Comparison of ENCODE assay signal across 23 cellular contexts in the genomic region with DNA sequence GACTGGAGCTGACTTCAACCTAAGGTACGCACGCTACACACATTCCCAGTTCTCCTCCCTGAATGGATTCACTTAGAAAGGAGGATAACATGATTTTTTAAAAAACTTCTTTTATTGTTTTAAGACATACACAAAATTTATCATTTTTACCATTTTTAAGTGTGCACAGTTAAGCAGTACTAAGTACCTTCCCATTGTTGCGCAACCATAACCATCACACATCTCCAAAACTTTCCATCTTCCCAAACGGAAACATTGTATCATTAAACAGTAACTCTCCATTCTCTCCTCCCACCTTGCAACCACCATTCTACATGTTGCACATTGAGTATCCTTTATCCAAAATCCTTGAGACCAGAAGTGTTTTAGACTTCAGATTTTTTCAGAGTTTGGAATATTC. TPM values are rescaled to one million over a fixed set of nuclear protein-coding genes. Genes with fewer than 3 reads are reported as not detected.
DNase-seq lines count a peak whose midpoint lies in the region; ATAC-seq, FAIRE-seq and TF ChIP-seq lines count a peak whose summit lies in the region.
"Had no signal": no experiment of that assay in that cellular context is flagged by ENCODE, and none has a peak within 500 bp of the region (broad histone marks: within the 10 kb centered on the region; RNA-seq: fewer than 3 reads in every experiment).

No MANE protein-coding gene starts in this region.

- no peaks in the 10 kb centered on the region for H3K9me3 ChIP-seq in A549
- H3K9me3 ChIP-seq in IMR-90 (ENCODE audit: control insufficient read depth, insufficient read depth, low read length), result no peaks in the 10 kb centered on the region
- H3K9me3 ChIP-seq in astrocyte (ENCODE audit: insufficient read depth, low read depth, low read length), result no peaks in the 10 kb centered on the region
- H3K9me3 ChIP-seq in left ventricle myocardium inferior (replicated peaks), result no peaks in the 10 kb centered on the region
- H3K9me3 ChIP-seq: BLaER1 treated with 17β-estradiol and CSF1 and Interleukin-3, amounts not matched to agents 10 nM and 100 nM had no signal

- no peaks in the 10 kb centered on the region for H3K36me3 ChIP-seq in IMR-90 (ENCODE audit: control insufficient read depth, insufficient read depth, low read length)
- H3K36me3 ChIP-seq in astrocyte (ENCODE audit: insufficient read depth, low read length), result no peaks in the 10 kb centered on the region
- H3K36me3 ChIP-seq in left ventricle myocardium inferior, result peaks cover 26% of the 10 kb centered on the region
- H3K36me3 ChIP-seq: BLaER1 treated with 17β-estradiol and CSF1 and Interleukin-3, amounts not matched to agents 10 nM and 100 nM had no signal

- no peak overlapping the region for H3K56ac ChIP-seq in IMR-90 (ENCODE audit: extremely low read depth, insufficient read depth, low read length)

- H3K23ac ChIP-seq in IMR-90 (ENCODE audit: low read depth, low read length), result no peak overlapping the region

- TF ChIP-seq EP300 in A549 (IDR thresholded peaks at IDR 0.05), result no peak

- H3K27me3 ChIP-seq in IMR-90 (ENCODE audit: control insufficient read depth, insufficient read depth, low read length) (peaks cover 2% of the 10 kb centered on the region), astrocyte (ENCODE audit: insufficient read depth, low read length) (no peaks in the 10 kb centered on the region), left ventricle myocardium inferior (ENCODE audit: low read depth) (no peaks in the 10 kb centered on the region)
- H3K27me3 ChIP-seq: BLaER1 treated with 17β-estradiol and CSF1 and Interleukin-3, amounts not matched to agents 10 nM and 100 nM had no signal

- H3K79me1 ChIP-seq in IMR-90 (ENCODE audit: low read depth in 1 of 2, low read length in 2 of 2), result no peaks in the 10 kb centered on the region

- dilution Hi-C loops in IMR-90 (cut with HindIII; ENCODE audit: low sequenced_read_pairs, unreplicated experiment), result no loop called here

- no peak overlapping the region for H3K4ac ChIP-seq in IMR-90 (ENCODE audit: low read depth, low read length)

- no peak overlapping the region for H3K14ac ChIP-seq in IMR-90 (replicated peaks; ENCODE audit: low read depth, low read length)

- no peak for TF ChIP-seq RAD21 in A549 (conservative IDR thresholded peaks at IDR 0.05 in 1 of 2, IDR thresholded peaks at IDR 0.05 in 1 of 2)
- no peak for TF ChIP-seq RAD21 in IMR-90 (IDR thresholded peaks at IDR 0.05; ENCODE audit: low read length)

- H3K9ac ChIP-seq in IMR-90 (ENCODE audit: low read depth, low read length) (no peak overlapping the region), astrocyte (ENCODE audit: low read length) (no peak overlapping the region)
- H3K9ac ChIP-seq: BLaER1 treated with 17β-estradiol and CSF1 and Interleukin-3, amounts not matched to agents 10 nM and 100 nM; KMS-11 had no signal

- H3K4me3 Mint-ChIP-seq in astrocyte (ENCODE audit: unreplicated experiment), result no peak overlapping the region
- H3K4me3 Mint-ChIP-seq: B cell; CD8-positive, alpha-beta T cell; GM23338; H9; IgD-negative memory B cell had no signal

- H2BK15ac ChIP-seq in IMR-90 (ENCODE audit: low read depth, low read length), result no peak overlapping the region

- H2BK20ac ChIP-seq in IMR-90 (ENCODE audit: low read depth, low read length), result no peak overlapping the region

- TF ChIP-seq POLR2A in A549 (IDR thresholded peaks at IDR 0.05; ENCODE audit: low read length) (no peak), IMR-90 (IDR thresholded peaks at IDR 0.05; ENCODE audit: low read depth, low read length) (no peak)

- H2BK5ac ChIP-seq in IMR-90 (ENCODE audit: low read depth, low read length, poor library complexity, severe bottlenecking), result no peak overlapping the region

- H3K4me2 ChIP-seq in A549, result no peak overlapping the region
- no peak overlapping the region for H3K4me2 ChIP-seq in IMR-90 (ENCODE audit: low read depth, low read length)
- no peak overlapping the region for H3K4me2 ChIP-seq in astrocyte (ENCODE audit: low read length)
- H3K4me2 ChIP-seq: BLaER1 treated with 17β-estradiol and CSF1 and Interleukin-3, amounts not matched to agents 10 nM and 100 nM; GM23338; KMS-11 had no signal

- FAIRE-seq in A549 (lab: Jason Lieb, UNC), result no peak
- peak; percentile 49 for FAIRE-seq in astrocyte (lab: Jason Lieb, UNC)
- FAIRE-seq in islet of Langerhans (lab: Jason Lieb, UNC), result peak; percentile 56
- FAIRE-seq: GM12891 had no signal

- in situ Hi-C loops in IMR-90 (cut with MboI; ENCODE audit: low sequenced_read_pairs), result no loop called here

- H2AK9ac ChIP-seq in IMR-90 (replicated peaks; ENCODE audit: low read depth, low read length, poor library complexity), result no peak overlapping the region

- H3K18ac ChIP-seq in IMR-90 (ENCODE audit: low read depth, low read length), result no peak overlapping the region

- BruUV-seq in IMR-90 (replicated peaks; lab: Mats Ljungman, UMichigan), result no TSS peak

- no peaks in the 10 kb centered on the region for H3K9me1 ChIP-seq in IMR-90 (ENCODE audit: insufficient read depth, low read length)

- 93% methylated on average over 4 of the region's 4 CpGs for WGBS in A549 (ENCODE audit: missing lambda C conversion rate)
- WGBS in IMR-90 (ENCODE audit: extremely low coverage in 2 of 2, insufficient read length in 1 of 2), 2 experiments, result no CpG with 5 or more reads among the region's 4 CpGs

- DNase-seq in A549 (ENCODE audit: low read depth in 1 of 2, low spot score in 1 of 2) (no peak), IMR-90 (no peak), astrocyte (ENCODE audit: low read depth) (no peak), NCI-H226 (no peak), left ventricle myocardium inferior (no peak)
- no peak for DNase-seq in activated naive CD4-positive, alpha-beta T cell (lab: John Stamatoyannopoulos, UW)
- DNase-seq: 8988T; Calu3; CD8-positive, alpha-beta T cell; DMS 273 treated with DMSO at 0.1 percent for 48 hours; DMS53; DND-41; EL; H9 had no signal

- H3K4me1 Mint-ChIP-seq in astrocyte (ENCODE audit: low read depth, unreplicated experiment), result peaks cover 13% of the 10 kb centered on the region
- H3K4me1 Mint-ChIP-seq: B cell had no signal

- no peak overlapping the region for H4K91ac ChIP-seq in IMR-90 (ENCODE audit: insufficient read depth, low read depth, low read length)

- H4K5ac ChIP-seq in IMR-90 (ENCODE audit: low read depth, low read length), result no peak overlapping the region

- intact Hi-C loops in IMR-90 (cut with micrococcal nuclease), result no loop called here
- intact Hi-C loops in left ventricle myocardium inferior (cut with micrococcal nuclease), result no loop called here

- H3K27ac ChIP-seq in A549 (no peak overlapping the region), IMR-90 (ENCODE audit: insufficient read depth, low read length) (no peak overlapping the region), astrocyte (ENCODE audit: low read depth, low read length) (no peak overlapping the region), left ventricle myocardium inferior (replicated peaks) (no peak overlapping the region)
- H3K27ac ChIP-seq: BLaER1 treated with 17β-estradiol and CSF1 and Interleukin-3, amounts not matched to agents 10 nM and 100 nM; HL-60; KMS-11 had no signal

- H4K20me1 ChIP-seq in IMR-90 (ENCODE audit: insufficient read depth, low read length) (no peaks in the 10 kb centered on the region), astrocyte (ENCODE audit: insufficient read depth, low read length) (no peaks in the 10 kb centered on the region)
- H4K20me1 ChIP-seq: BLaER1 treated with 17β-estradiol and CSF1 and Interleukin-3, amounts not matched to agents 10 nM and 100 nM had no signal

- no peak overlapping the region for H2BK120ac ChIP-seq in IMR-90 (ENCODE audit: low read depth, low read length)

- ATAC-seq in A549 (no peak), IMR-90 (ENCODE audit: low read depth) (no peak), HG03139 (IDR thresholded peaks at IDR 0.05; ENCODE audit: unreplicated experiment) (no peak)
- ATAC-seq: CD8-positive, alpha-beta T cell; GM23338 had no signal

- no peak overlapping the region for H2AFZ ChIP-seq in IMR-90 (replicated peaks; ENCODE audit: low read length, poor library complexity)
- H2AFZ ChIP-seq in astrocyte (ENCODE audit: low read depth, low read length), result no peak overlapping the region
- H2AFZ ChIP-seq: GM23338 had no signal

- H3K27ac Mint-ChIP-seq in astrocyte (ENCODE audit: unreplicated experiment), result no peak overlapping the region
- H3K27ac Mint-ChIP-seq: B cell; CD8-positive, alpha-beta T cell; GM23338; H9; IgD-negative memory B cell had no signal

- no peak overlapping the region for H2AK5ac ChIP-seq in IMR-90 (ENCODE audit: low read depth, low read length)

- CTCF ChIA-PET in A549 (lab: Yijun Ruan, JAX), result interaction anchor here (1.1 kb wide), 1 partner anchor 32 kb away, joined by 3 read pairs; no protein-coding TSS in a partner anchor
- CTCF ChIA-PET in IMR-90 (lab: Yijun Ruan, JAX), result no interaction called here

- H4K8ac ChIP-seq in IMR-90 (ENCODE audit: low read depth in 2 of 2, low read length in 2 of 2), result no peak overlapping the region

- H3K4me3 ChIP-seq in A549, result no peak overlapping the region
- H3K4me3 ChIP-seq in IMR-90 (ENCODE audit: insufficient read depth, low read depth, low read length), result no peak overlapping the region
- no peak overlapping the region for H3K4me3 ChIP-seq in astrocyte (ENCODE audit: insufficient read depth, low read depth, low read length)
- H3K4me3 ChIP-seq in left ventricle myocardium inferior, result no peak overlapping the region
- H3K4me3 ChIP-seq: BLaER1 treated with 17β-estradiol and CSF1 and Interleukin-3, amounts not matched to agents 10 nM and 100 nM; GM23338 had no signal

- no peak for TF ChIP-seq CTCF in A549 (IDR thresholded peaks at IDR 0.05)
- no peak for TF ChIP-seq CTCF in IMR-90 (conservative IDR thresholded peaks at IDR 0.05; ENCODE audit: low read depth, low read length)
- no peak for TF ChIP-seq CTCF in astrocyte (IDR thresholded peaks at IDR 0.05; ENCODE audit: insufficient read depth, low read depth, low read length)
- no peak for TF ChIP-seq CTCF in left ventricle myocardium inferior (IDR thresholded peaks at IDR 0.05; ENCODE audit: borderline replicate concordance)

- H3K9me3 Mint-ChIP-seq in astrocyte (ENCODE audit: unreplicated experiment), result no peaks in the 10 kb centered on the region
- H3K9me3 Mint-ChIP-seq: GM23338, H9 had no signal

- H3K36me3 Mint-ChIP-seq in astrocyte (ENCODE audit: low read depth, unreplicated experiment), result no peaks in the 10 kb centered on the region
- H3K36me3 Mint-ChIP-seq: CD8-positive, alpha-beta T cell; IgD-negative memory B cell had no signal

- H3K27me3 Mint-ChIP-seq in astrocyte (ENCODE audit: low read depth, unreplicated experiment), result no peaks in the 10 kb centered on the region

- H3K4me1 ChIP-seq in A549 (peaks cover 7% of the 10 kb centered on the region; the same call in 2 of the 3 replicates), IMR-90 (ENCODE audit: control insufficient read depth, insufficient read depth, low read length) (peaks cover 2% of the 10 kb centered on the region), astrocyte (ENCODE audit: insufficient read depth, low read length) (peaks cover 15% of the 10 kb centered on the region), left ventricle myocardium inferior (peaks cover 10% of the 10 kb centered on the region)
- H3K4me1 ChIP-seq: BLaER1 treated with 17β-estradiol and CSF1 and Interleukin-3, amounts not matched to agents 10 nM and 100 nM had no signal

- no peaks in the 10 kb centered on the region for H3K79me2 ChIP-seq in astrocyte (ENCODE audit: insufficient read depth, low read length)

- POLR2A ChIA-PET in A549 (lab: Yijun Ruan, JAX) (no interaction called here), IMR-90 (lab: Charles Lee; ENCODE audit: unreplicated experiment) (no interaction called here)

RNA-seq across cellular contexts. Expression of a gene that starts 36.2 kb away (rescaled TPM):
- polyA plus RNA-seq in A549 (2011; rRNA removed) (2.6 and 3.0 TPM in 2 replicates), A549 (2017; fragmentation: RNase III; extraction: RNeasy Plus Mini Kit Qiagen cat#74134 plus additional on column Dnase treatment) (1.2 to 1.6 TPM (median 1.3 TPM) in 3 replicates), IMR-90 (2012; rRNA removed) (3.4 and 4.3 TPM in 2 replicates)
- polyA plus RNA-seq in A549 (2012; cell fraction: cytosol; rRNA removed), result 0.70 and 0.78 TPM in 2 replicates
- polyA plus RNA-seq in A549 (2012; cell fraction: nucleus; rRNA removed), result 2.5 and 2.7 TPM in 2 replicates
- polyA minus RNA-seq in A549 (2011; rRNA and poly(A)+ RNA removed), result 0.39 and 2.6 TPM in 2 replicates
- total RNA-seq in IMR-90 (2012; rRNA removed) (2.8 and 4.3 TPM in 2 replicates), astrocyte (3.0 and 4.2 TPM in 2 replicates), left ventricle myocardium inferior (1.9 TPM)
- polyA plus RNA-seq in IMR-90 (2012; cell fraction: cytosol; rRNA removed), result 2.0 and 2.2 TPM in 2 replicates
- 11.8 and 15.0 TPM in 2 replicates for polyA plus RNA-seq in IMR-90 (2012; cell fraction: nucleus; rRNA removed; ENCODE audit: low replicate concordance)
- total RNA-seq: CD8-positive, alpha-beta T cell had no signal
- polyA plus RNA-seq: IgD-negative memory B cell had no signal
